In the genomic region with DNA sequence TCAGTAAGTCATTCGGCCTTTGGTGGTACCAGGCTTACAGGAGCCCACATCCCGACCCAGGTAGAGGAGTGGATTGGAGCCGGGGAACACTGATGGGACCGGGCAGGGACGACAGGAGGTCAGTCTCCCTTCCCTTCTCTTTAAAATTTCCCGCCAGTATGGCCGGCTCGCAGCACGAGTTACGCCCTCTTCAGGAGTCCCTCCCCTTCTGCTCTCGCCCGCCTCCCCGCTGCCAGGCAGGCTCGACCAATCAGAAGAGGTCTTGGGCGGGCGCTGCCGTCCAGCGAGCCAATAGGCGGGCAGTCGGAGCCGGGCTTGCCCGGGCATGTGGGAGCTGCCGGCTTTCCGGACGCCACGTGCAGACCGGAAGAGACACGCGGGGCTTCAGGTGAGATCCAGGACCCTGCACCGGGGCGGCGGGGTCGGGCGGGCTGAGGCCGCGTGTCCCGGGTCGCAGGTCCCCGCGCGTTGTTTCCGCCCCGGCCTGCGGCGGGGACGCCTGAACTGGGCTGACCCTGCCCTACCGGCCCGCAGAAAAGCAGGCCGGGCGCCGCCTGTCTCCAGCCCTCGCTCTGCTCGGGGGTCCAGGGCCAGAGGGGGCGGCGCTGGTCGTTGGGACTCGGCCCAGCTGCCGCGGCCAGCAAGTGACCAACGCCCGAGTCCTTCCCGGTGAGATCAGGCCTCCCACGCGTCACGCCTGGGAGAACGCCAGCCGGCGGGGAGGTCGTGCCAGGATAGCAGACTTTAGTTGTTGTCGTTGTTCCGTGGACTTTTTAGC, we compare ENCODE assay signal across 1 cellular context.
TF ChIP-seq lines count a peak whose summit lies in the region.

A gene with protein sequence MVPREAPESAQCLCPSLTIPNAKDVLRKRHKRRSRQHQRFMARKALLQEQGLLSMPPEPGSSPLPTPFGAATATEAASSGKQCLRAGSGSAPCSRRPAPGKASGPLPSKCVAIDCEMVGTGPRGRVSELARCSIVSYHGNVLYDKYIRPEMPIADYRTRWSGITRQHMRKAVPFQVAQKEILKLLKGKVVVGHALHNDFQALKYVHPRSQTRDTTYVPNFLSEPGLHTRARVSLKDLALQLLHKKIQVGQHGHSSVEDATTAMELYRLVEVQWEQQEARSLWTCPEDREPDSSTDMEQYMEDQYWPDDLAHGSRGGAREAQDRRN (plus strand): TSS at position 346 of the 778 bp plus-strand sequence. CDS start 4,870 bp downstream, outside the sequence.

TF ChIP-seq in K562, 482 proteins besides CTCF, POLR2A, EP300 and RAD21 (continued from another document and continues in another):
- TF ChIP-seq, protein P1, sequence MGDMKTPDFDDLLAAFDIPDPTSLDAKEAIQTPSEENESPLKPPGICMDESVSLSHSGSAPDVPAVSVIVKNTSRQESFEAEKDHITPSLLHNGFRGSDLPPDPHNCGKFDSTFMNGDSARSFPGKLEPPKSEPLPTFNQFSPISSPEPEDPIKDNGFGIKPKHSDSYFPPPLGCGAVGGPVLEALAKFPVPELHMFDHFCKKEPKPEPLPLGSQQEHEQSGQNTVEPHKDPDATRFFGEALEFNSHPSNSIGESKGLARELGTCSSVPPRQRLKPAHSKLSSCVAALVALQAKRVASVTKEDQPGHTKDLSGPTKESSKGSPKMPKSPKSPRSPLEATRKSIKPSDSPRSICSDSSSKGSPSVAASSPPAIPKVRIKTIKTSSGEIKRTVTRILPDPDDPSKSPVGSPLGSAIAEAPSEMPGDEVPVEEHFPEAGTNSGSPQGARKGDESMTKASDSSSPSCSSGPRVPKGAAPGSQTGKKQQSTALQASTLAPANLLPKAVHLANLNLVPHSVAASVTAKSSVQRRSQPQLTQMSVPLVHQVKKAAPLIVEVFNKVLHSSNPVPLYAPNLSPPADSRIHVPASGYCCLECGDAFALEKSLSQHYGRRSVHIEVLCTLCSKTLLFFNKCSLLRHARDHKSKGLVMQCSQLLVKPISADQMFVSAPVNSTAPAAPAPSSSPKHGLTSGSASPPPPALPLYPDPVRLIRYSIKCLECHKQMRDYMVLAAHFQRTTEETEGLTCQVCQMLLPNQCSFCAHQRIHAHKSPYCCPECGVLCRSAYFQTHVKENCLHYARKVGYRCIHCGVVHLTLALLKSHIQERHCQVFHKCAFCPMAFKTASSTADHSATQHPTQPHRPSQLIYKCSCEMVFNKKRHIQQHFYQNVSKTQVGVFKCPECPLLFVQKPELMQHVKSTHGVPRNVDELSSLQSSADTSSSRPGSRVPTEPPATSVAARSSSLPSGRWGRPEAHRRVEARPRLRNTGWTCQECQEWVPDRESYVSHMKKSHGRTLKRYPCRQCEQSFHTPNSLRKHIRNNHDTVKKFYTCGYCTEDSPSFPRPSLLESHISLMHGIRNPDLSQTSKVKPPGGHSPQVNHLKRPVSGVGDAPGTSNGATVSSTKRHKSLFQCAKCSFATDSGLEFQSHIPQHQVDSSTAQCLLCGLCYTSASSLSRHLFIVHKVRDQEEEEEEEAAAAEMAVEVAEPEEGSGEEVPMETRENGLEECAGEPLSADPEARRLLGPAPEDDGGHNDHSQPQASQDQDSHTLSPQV (IDR thresholded peaks at IDR 0.05): 0 out of 2 replicates have a peak, but pooled peaks have one; percentile 51
- TF ChIP-seq DMBX1 (CRISPR knock-in tag; IDR thresholded peaks at IDR 0.05; ENCODE audit: borderline replicate concordance) (peak; percentile 34; the same call in 1 of the 2 replicates), ZBTB17 (CRISPR knock-in tag; IDR thresholded peaks at IDR 0.05) (no peak), ZC3H11A (IDR thresholded peaks at IDR 0.05; ENCODE audit: low read depth, low read length) (no peak), KAT8 (IDR thresholded peaks at IDR 0.05; ENCODE audit: low read depth) (no peak), MCM2 (IDR thresholded peaks at IDR 0.05; ENCODE audit: low read depth) (no peak), FOS (IDR thresholded peaks at IDR 0.05; ENCODE audit: extremely low read depth, insufficient read length) (peak; percentile 93), MAFF (IDR thresholded peaks at IDR 0.05; ENCODE audit: low read length) (no peak), PHB2 (IDR thresholded peaks at IDR 0.05; ENCODE audit: low read depth) (no peak), ZEB2 (IDR thresholded peaks at IDR 0.05) (no peak), MCM3 (IDR thresholded peaks at IDR 0.05) (no peak), L3MBTL2 (IDR thresholded peaks at IDR 0.05) (peak; percentile 93), FOXA1 (IDR thresholded peaks at IDR 0.05; ENCODE audit: borderline replicate concordance) (no peak), NELFE (IDR thresholded peaks at IDR 0.05; ENCODE audit: insufficient read depth, insufficient read length) (no peak), TCFL5 (CRISPR knock-in tag; conservative IDR thresholded peaks at IDR 0.05) (no peak), ZNF384 (IDR thresholded peaks at IDR 0.05; ENCODE audit: low read depth, low read length) (no peak), FOXK1 (CRISPR knock-in tag; IDR thresholded peaks at IDR 0.05; ENCODE audit: borderline replicate concordance) (peak; percentile 36; the same call in 1 of the 2 replicates), NCOR1 (IDR thresholded peaks at IDR 0.05) (peak; percentile 43), KHSRP (IDR thresholded peaks at IDR 0.05) (no peak), PHF20 (IDR thresholded peaks at IDR 0.05; ENCODE audit: partially characterized antibody) (peak; percentile 13), ZNF766 (CRISPR knock-in tag; conservative IDR thresholded peaks at IDR 0.05) (no peak), CBFA2T3 (IDR thresholded peaks at IDR 0.05) (peak; percentile 15; the same call in 1 of the 2 replicates), PPARD (CRISPR knock-in tag; IDR thresholded peaks at IDR 0.05) (no peak), ZBTB7A (IDR thresholded peaks at IDR 0.05; ENCODE audit: borderline replicate concordance, control insufficient read depth, low read depth, low read length) (peak; percentile 78; the same call in 1 of the 2 replicates), MAFK (IDR thresholded peaks at IDR 0.05; ENCODE audit: low read length) (no peak), MTF1 (CRISPR knock-in tag; IDR thresholded peaks at IDR 0.05; ENCODE audit: borderline replicate concordance) (no peak), PML (IDR thresholded peaks at IDR 0.05; ENCODE audit: low read length) (peak; percentile 67), HOXB6 (CRISPR knock-in tag; IDR thresholded peaks at IDR 0.05; ENCODE audit: borderline replicate concordance) (no peak)
- TF ChIP-seq, protein P2, sequence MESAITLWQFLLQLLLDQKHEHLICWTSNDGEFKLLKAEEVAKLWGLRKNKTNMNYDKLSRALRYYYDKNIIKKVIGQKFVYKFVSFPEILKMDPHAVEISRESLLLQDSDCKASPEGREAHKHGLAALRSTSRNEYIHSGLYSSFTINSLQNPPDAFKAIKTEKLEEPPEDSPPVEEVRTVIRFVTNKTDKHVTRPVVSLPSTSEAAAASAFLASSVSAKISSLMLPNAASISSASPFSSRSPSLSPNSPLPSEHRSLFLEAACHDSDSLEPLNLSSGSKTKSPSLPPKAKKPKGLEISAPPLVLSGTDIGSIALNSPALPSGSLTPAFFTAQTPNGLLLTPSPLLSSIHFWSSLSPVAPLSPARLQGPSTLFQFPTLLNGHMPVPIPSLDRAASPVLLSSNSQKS (CRISPR knock-in tag; IDR thresholded peaks at IDR 0.05): no peak
- TF ChIP-seq, protein P3, sequence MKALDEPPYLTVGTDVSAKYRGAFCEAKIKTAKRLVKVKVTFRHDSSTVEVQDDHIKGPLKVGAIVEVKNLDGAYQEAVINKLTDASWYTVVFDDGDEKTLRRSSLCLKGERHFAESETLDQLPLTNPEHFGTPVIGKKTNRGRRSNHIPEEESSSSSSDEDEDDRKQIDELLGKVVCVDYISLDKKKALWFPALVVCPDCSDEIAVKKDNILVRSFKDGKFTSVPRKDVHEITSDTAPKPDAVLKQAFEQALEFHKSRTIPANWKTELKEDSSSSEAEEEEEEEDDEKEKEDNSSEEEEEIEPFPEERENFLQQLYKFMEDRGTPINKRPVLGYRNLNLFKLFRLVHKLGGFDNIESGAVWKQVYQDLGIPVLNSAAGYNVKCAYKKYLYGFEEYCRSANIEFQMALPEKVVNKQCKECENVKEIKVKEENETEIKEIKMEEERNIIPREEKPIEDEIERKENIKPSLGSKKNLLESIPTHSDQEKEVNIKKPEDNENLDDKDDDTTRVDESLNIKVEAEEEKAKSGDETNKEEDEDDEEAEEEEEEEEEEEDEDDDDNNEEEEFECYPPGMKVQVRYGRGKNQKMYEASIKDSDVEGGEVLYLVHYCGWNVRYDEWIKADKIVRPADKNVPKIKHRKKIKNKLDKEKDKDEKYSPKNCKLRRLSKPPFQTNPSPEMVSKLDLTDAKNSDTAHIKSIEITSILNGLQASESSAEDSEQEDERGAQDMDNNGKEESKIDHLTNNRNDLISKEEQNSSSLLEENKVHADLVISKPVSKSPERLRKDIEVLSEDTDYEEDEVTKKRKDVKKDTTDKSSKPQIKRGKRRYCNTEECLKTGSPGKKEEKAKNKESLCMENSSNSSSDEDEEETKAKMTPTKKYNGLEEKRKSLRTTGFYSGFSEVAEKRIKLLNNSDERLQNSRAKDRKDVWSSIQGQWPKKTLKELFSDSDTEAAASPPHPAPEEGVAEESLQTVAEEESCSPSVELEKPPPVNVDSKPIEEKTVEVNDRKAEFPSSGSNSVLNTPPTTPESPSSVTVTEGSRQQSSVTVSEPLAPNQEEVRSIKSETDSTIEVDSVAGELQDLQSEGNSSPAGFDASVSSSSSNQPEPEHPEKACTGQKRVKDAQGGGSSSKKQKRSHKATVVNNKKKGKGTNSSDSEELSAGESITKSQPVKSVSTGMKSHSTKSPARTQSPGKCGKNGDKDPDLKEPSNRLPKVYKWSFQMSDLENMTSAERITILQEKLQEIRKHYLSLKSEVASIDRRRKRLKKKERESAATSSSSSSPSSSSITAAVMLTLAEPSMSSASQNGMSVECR (CRISPR knock-in tag; IDR thresholded peaks at IDR 0.05): peak; percentile 97
- TF ChIP-seq, protein P4, sequence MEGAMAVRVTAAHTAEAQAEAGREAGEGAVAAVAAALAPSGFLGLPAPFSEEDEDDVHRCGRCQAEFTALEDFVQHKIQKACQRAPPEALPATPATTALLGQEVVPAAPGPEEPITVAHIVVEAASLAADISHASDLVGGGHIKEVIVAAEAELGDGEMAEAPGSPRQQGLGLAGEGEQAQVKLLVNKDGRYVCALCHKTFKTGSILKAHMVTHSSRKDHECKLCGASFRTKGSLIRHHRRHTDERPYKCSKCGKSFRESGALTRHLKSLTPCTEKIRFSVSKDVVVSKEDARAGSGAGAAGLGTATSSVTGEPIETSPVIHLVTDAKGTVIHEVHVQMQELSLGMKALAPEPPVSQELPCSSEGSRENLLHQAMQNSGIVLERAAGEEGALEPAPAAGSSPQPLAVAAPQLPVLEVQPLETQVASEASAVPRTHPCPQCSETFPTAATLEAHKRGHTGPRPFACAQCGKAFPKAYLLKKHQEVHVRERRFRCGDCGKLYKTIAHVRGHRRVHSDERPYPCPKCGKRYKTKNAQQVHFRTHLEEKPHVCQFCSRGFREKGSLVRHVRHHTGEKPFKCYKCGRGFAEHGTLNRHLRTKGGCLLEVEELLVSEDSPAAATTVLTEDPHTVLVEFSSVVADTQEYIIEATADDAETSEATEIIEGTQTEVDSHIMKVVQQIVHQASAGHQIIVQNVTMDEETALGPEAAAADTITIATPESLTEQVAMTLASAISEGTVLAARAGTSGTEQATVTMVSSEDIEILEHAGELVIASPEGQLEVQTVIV (CRISPR knock-in tag; IDR thresholded peaks at IDR 0.05; ENCODE audit: borderline replicate concordance): no peak
- TF ChIP-seq, protein P5, sequence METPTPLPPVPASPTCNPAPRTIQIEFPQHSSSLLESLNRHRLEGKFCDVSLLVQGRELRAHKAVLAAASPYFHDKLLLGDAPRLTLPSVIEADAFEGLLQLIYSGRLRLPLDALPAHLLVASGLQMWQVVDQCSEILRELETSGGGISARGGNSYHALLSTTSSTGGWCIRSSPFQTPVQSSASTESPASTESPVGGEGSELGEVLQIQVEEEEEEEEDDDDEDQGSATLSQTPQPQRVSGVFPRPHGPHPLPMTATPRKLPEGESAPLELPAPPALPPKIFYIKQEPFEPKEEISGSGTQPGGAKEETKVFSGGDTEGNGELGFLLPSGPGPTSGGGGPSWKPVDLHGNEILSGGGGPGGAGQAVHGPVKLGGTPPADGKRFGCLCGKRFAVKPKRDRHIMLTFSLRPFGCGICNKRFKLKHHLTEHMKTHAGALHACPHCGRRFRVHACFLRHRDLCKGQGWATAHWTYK (CRISPR knock-in tag; IDR thresholded peaks at IDR 0.05): no peak
- TF ChIP-seq, protein P6, sequence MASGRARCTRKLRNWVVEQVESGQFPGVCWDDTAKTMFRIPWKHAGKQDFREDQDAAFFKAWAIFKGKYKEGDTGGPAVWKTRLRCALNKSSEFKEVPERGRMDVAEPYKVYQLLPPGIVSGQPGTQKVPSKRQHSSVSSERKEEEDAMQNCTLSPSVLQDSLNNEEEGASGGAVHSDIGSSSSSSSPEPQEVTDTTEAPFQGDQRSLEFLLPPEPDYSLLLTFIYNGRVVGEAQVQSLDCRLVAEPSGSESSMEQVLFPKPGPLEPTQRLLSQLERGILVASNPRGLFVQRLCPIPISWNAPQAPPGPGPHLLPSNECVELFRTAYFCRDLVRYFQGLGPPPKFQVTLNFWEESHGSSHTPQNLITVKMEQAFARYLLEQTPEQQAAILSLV (tag; IDR thresholded peaks at IDR 0.05): no peak
- TF ChIP-seq, protein P7, sequence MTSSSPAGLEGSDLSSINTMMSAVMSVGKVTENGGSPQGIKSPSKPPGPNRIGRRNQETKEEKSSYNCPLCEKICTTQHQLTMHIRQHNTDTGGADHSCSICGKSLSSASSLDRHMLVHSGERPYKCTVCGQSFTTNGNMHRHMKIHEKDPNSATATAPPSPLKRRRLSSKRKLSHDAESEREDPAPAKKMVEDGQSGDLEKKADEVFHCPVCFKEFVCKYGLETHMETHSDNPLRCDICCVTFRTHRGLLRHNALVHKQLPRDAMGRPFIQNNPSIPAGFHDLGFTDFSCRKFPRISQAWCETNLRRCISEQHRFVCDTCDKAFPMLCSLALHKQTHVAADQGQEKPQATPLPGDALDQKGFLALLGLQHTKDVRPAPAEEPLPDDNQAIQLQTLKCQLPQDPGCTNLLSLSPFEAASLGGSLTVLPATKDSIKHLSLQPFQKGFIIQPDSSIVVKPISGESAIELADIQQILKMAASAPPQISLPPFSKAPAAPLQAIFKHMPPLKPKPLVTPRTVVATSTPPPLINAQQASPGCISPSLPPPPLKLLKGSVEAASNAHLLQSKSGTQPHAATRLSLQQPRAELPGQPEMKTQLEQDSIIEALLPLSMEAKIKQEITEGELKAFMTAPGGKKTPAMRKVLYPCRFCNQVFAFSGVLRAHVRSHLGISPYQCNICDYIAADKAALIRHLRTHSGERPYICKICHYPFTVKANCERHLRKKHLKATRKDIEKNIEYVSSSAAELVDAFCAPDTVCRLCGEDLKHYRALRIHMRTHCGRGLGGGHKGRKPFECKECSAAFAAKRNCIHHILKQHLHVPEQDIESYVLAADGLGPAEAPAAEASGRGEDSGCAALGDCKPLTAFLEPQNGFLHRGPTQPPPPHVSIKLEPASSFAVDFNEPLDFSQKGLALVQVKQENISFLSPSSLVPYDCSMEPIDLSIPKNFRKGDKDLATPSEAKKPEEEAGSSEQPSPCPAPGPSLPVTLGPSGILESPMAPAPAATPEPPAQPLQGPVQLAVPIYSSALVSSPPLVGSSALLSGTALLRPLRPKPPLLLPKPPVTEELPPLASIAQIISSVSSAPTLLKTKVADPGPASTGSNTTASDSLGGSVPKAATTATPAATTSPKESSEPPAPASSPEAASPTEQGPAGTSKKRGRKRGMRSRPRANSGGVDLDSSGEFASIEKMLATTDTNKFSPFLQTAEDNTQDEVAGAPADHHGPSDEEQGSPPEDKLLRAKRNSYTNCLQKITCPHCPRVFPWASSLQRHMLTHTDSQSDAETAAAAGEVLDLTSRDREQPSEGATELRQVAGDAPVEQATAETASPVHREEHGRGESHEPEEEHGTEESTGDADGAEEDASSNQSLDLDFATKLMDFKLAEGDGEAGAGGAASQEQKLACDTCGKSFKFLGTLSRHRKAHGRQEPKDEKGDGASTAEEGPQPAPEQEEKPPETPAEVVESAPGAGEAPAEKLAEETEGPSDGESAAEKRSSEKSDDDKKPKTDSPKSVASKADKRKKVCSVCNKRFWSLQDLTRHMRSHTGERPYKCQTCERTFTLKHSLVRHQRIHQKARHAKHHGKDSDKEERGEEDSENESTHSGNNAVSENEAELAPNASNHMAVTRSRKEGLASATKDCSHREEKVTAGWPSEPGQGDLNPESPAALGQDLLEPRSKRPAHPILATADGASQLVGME (CRISPR knock-in tag; IDR thresholded peaks at IDR 0.05): peak; percentile 70; the same call in 1 of the 2 replicates
